ENCODE assay signal across 1 cellular context in genomic region chr18:31821452-31822171, GRCh38.
TF ChIP-seq lines count a peak whose summit lies in the region.

No MANE protein-coding gene starts in this region.

TF ChIP-seq in K562, 482 proteins besides CTCF, POLR2A, EP300 and RAD21 (continued from another document and continues in another):
- TF ChIP-seq ZNF318 (IDR thresholded peaks at IDR 0.05; ENCODE audit: borderline replicate concordance in 1 of 2, low read depth in 1 of 2), result 0 out of 4 replicates have a peak, but pooled peaks of 1 of the 2 experiments have one; percentile 32
- TF ChIP-seq, protein P1, sequence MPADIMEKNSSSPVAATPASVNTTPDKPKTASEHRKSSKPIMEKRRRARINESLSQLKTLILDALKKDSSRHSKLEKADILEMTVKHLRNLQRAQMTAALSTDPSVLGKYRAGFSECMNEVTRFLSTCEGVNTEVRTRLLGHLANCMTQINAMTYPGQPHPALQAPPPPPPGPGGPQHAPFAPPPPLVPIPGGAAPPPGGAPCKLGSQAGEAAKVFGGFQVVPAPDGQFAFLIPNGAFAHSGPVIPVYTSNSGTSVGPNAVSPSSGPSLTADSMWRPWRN (IDR thresholded peaks at IDR 0.05; ENCODE audit: low read depth), result peak; percentile 90
- peak; percentile 62 for TF ChIP-seq VEZF1 (CRISPR knock-in tag; IDR thresholded peaks at IDR 0.05)
- TF ChIP-seq XRCC3 (IDR thresholded peaks at IDR 0.05), result no peak
- peak; percentile 21 for TF ChIP-seq CREM (IDR thresholded peaks at IDR 0.05; ENCODE audit: low read depth)
- TF ChIP-seq HDAC1 (IDR thresholded peaks at IDR 0.05), result peak; percentile 59 to 99; a peak in 2 of 4 replicates
- TF ChIP-seq NCOA4 (IDR thresholded peaks at IDR 0.05; ENCODE audit: partially characterized antibody), result no peak
- no peak for TF ChIP-seq PHB (CRISPR knock-in tag; IDR thresholded peaks at IDR 0.05)
- 0 out of 2 replicates have a peak, but pooled peaks have one; percentile 66 for TF ChIP-seq BCL6 (CRISPR knock-in tag; IDR thresholded peaks at IDR 0.05)
- TF ChIP-seq ILK (tag; IDR thresholded peaks at IDR 0.05; ENCODE audit: borderline replicate concordance, low read depth), result peak; percentile 59
- peak; percentile 87 for TF ChIP-seq ZKSCAN8 (CRISPR knock-in tag; IDR thresholded peaks at IDR 0.05)
- 0 out of 2 replicates have a peak, but pooled peaks have one; percentile 67 for TF ChIP-seq GTF2A2 (tag; IDR thresholded peaks at IDR 0.05)
- no peak for TF ChIP-seq SNRNP70 (optimal IDR thresholded peaks at IDR 0.05; ENCODE audit: low read depth, low read length)
- TF ChIP-seq, protein P2, sequence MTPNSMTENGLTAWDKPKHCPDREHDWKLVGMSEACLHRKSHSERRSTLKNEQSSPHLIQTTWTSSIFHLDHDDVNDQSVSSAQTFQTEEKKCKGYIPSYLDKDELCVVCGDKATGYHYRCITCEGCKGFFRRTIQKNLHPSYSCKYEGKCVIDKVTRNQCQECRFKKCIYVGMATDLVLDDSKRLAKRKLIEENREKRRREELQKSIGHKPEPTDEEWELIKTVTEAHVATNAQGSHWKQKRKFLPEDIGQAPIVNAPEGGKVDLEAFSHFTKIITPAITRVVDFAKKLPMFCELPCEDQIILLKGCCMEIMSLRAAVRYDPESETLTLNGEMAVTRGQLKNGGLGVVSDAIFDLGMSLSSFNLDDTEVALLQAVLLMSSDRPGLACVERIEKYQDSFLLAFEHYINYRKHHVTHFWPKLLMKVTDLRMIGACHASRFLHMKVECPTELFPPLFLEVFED (CRISPR knock-in tag; conservative IDR thresholded peaks at IDR 0.05), result 0 out of 2 replicates have a peak, but pooled peaks have one; percentile 51
- peak; percentile 81 for TF ChIP-seq ZNF583 (CRISPR knock-in tag; IDR thresholded peaks at IDR 0.05)
- 0 out of 2 replicates have a peak, but pooled peaks have one; percentile 64 for TF ChIP-seq PHF21A (IDR thresholded peaks at IDR 0.05; ENCODE audit: borderline replicate concordance, low read depth)
- TF ChIP-seq ZNF707 (CRISPR knock-in tag; conservative IDR thresholded peaks at IDR 0.05), result peak; percentile 68
- peak; percentile 73; the same call in 1 of the 2 replicates for TF ChIP-seq TEAD2 (tag; IDR thresholded peaks at IDR 0.05)
- TF ChIP-seq, protein P3, sequence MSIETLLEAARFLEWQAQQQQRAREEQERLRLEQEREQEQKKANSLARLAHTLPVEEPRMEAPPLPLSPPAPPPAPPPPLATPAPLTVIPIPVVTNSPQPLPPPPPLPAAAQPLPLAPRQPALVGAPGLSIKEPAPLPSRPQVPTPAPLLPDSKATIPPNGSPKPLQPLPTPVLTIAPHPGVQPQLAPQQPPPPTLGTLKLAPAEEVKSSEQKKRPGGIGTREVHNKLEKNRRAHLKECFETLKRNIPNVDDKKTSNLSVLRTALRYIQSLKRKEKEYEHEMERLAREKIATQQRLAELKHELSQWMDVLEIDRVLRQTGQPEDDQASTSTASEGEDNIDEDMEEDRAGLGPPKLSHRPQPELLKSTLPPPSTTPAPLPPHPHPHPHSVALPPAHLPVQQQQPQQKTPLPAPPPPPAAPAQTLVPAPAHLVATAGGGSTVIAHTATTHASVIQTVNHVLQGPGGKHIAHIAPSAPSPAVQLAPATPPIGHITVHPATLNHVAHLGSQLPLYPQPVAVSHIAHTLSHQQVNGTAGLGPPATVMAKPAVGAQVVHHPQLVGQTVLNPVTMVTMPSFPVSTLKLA (conservative IDR thresholded peaks at IDR 0.05), result peak in 1 of 2 experiments; percentile 79; a peak in 2 of 4 replicates
- peak; percentile 90 to 94 for TF ChIP-seq TEAD1 (CRISPR knock-in tag; IDR thresholded peaks at IDR 0.05)
- TF ChIP-seq KDM1A (IDR thresholded peaks at IDR 0.05), result peak; percentile 99
- TF ChIP-seq ZNF561 (CRISPR knock-in tag; conservative IDR thresholded peaks at IDR 0.05), result 0 out of 2 replicates have a peak, but pooled peaks have one; percentile 16
- TF ChIP-seq ZFP30 (CRISPR knock-in tag; IDR thresholded peaks at IDR 0.05; ENCODE audit: borderline replicate concordance), result no peak
- TF ChIP-seq GTF2F1 (IDR thresholded peaks at IDR 0.05; ENCODE audit: low read depth, low read length), result no peak
- TF ChIP-seq, protein P4, sequence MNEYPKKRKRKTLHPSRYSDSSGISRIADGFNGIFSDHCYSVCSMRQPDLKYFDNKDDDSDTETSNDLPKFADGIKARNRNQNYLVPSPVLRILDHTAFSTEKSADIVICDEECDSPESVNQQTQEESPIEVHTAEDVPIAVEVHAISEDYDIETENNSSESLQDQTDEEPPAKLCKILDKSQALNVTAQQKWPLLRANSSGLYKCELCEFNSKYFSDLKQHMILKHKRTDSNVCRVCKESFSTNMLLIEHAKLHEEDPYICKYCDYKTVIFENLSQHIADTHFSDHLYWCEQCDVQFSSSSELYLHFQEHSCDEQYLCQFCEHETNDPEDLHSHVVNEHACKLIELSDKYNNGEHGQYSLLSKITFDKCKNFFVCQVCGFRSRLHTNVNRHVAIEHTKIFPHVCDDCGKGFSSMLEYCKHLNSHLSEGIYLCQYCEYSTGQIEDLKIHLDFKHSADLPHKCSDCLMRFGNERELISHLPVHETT (CRISPR knock-in tag; conservative IDR thresholded peaks at IDR 0.05 in 1 of 2, IDR thresholded peaks at IDR 0.05 in 1 of 2), result peak in 1 of 2 experiments; percentile 90; a peak in 2 of 4 replicates
- TF ChIP-seq ATF4 (CRISPR knock-in tag; IDR thresholded peaks at IDR 0.05), result peak; percentile 73
- TF ChIP-seq EWSR1 (IDR thresholded peaks at IDR 0.05; ENCODE audit: borderline replicate concordance, low read depth, partially characterized antibody), result no peak
- peak; percentile 96 for TF ChIP-seq MTA2 (IDR thresholded peaks at IDR 0.05; ENCODE audit: low read depth)
- TF ChIP-seq ZNF668 (CRISPR knock-in tag; IDR thresholded peaks at IDR 0.05), result 0 out of 2 replicates have a peak, but pooled peaks have one; percentile 52
- peak in 1 of 2 experiments; percentile 80; a peak in 2 of 4 replicates for TF ChIP-seq SRF (CRISPR knock-in tag; IDR thresholded peaks at IDR 0.05)
- TF ChIP-seq AFF1 (IDR thresholded peaks at IDR 0.05; ENCODE audit: low read depth in 1 of 2, partially characterized antibody in 2 of 2), result peak in 1 of 2 experiments; percentile 52
- no peak for TF ChIP-seq NR2C1 (IDR thresholded peaks at IDR 0.05)
- TF ChIP-seq NR2C1 (tag; IDR thresholded peaks at IDR 0.05), result peak; percentile 79
- no peak for TF ChIP-seq PHF20 (IDR thresholded peaks at IDR 0.05; ENCODE audit: partially characterized antibody)
- TF ChIP-seq NCOA1 (IDR thresholded peaks at IDR 0.05; ENCODE audit: low read depth), result peak; percentile 80
- peak; percentile 70 for TF ChIP-seq ZBTB12 (CRISPR knock-in tag; IDR thresholded peaks at IDR 0.05)
- peak; percentile 91 for TF ChIP-seq MEF2D (tag; conservative IDR thresholded peaks at IDR 0.05; ENCODE audit: low read depth)
- peak; percentile 37; the same call in 1 of the 2 replicates for TF ChIP-seq MAFG (tag; conservative IDR thresholded peaks at IDR 0.05)
- peak; percentile 76; the same call in 1 of the 2 replicates for TF ChIP-seq KLF13 (tag; IDR thresholded peaks at IDR 0.05; ENCODE audit: borderline replicate concordance, low read depth)
